7 cellular contexts compared by ENCODE assay signal in the genomic region with DNA sequence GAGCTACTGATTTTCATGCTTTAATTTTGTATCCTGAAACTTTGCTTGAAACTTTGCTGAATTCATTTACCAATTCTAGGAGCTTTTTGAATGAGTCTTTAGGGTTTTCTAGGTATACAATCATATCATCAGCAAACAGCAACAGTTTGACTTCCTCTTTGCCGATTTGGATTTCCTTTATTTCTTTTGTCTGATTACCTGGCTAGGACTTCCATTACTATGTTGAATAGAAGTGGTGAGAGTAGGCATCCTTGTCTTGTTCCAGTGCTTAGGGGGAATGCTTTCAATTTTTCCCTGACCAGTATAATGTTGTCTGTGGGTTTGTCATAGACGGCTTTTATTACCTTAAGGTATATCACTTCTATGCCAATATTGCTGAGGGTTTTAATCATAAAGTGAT. TPM values are rescaled to one million over a fixed set of nuclear protein-coding genes. Genes with fewer than 3 reads are reported as not detected.
DNase-seq lines count a peak whose midpoint lies in the region; ATAC-seq and TF ChIP-seq lines count a peak whose summit lies in the region.
"Not testable (repeated sequence)": the region's sequence is repeated elsewhere in the genome, so short reads cannot be mapped to it uniquely, and the experiment has no call there.

No MANE protein-coding gene starts in this region.

- H3K4me3 ChIP-seq in CD8-positive, alpha-beta T cell (ENCODE audit: low read depth, low read length), result not testable (repeated sequence)

- not testable (repeated sequence) for H3K9me3 ChIP-seq in CD8-positive, alpha-beta T cell (ENCODE audit: low read length)

- H3K36me3 Mint-ChIP-seq in CD8-positive, alpha-beta T cell, result peaks cover 86% of the 10 kb centered on the region
- peaks cover 87% of the 10 kb centered on the region for H3K36me3 Mint-ChIP-seq in T-cell
- peaks cover 84% of the 10 kb centered on the region for H3K36me3 Mint-ChIP-seq in activated CD4-positive, alpha-beta T cell treated with anti-CD3 and anti-CD28 coated beads, Interleukin-2, amount 10 ng/mL, durations not matched to agents 24 days and 14 days (ENCODE audit: low read depth)
- peaks cover 76% of the 10 kb centered on the region for H3K36me3 Mint-ChIP-seq in activated T-cell treated with anti-CD3 and anti-CD28 coated beads, Interleukin-2, amount 50 U/mL, for 4 hours (ENCODE audit: insufficient read depth)
- peaks cover 63% of the 10 kb centered on the region for H3K36me3 Mint-ChIP-seq in activated naive CD8-positive, alpha-beta T cell treated with anti-CD3 and anti-CD28 coated beads, Interleukin-2, amount 10 ng/mL, durations not matched to agents 7 days and 5 days
- peaks cover 41% of the 10 kb centered on the region for H3K36me3 Mint-ChIP-seq in endothelial cell (ENCODE audit: low read depth, unreplicated experiment)
- H3K36me3 Mint-ChIP-seq in natural killer cell, result peaks cover 43% of the 10 kb centered on the region

- peak overlapping the region; percentile 51 for H3K4me3 Mint-ChIP-seq in CD8-positive, alpha-beta T cell
- H3K4me3 Mint-ChIP-seq in T-cell (peak overlapping the region; percentile 36 to 54 (median 49)), endothelial cell (ENCODE audit: unreplicated experiment) (peak overlapping the region; percentile 77), natural killer cell (peak overlapping the region; percentile 64)
- peak overlapping the region; percentile 73 for H3K4me3 Mint-ChIP-seq in activated CD4-positive, alpha-beta T cell treated with anti-CD3 and anti-CD28 coated beads, Interleukin-2, amount 10 ng/mL, durations not matched to agents 24 days and 14 days
- peak overlapping the region; percentile 12 for H3K4me3 Mint-ChIP-seq in activated T-cell treated with anti-CD3 and anti-CD28 coated beads, Interleukin-2, amount 50 U/mL, for 4 hours
- H3K4me3 Mint-ChIP-seq in activated naive CD8-positive, alpha-beta T cell treated with anti-CD3 and anti-CD28 coated beads, Interleukin-2, amount 10 ng/mL, durations not matched to agents 7 days and 5 days, result peak overlapping the region; percentile 58

- H3K27me3 ChIP-seq in CD8-positive, alpha-beta T cell (ENCODE audit: insufficient read depth, low read length), result not testable (repeated sequence)

- not testable (repeated sequence) for ATAC-seq in CD8-positive, alpha-beta T cell; T-cell (replicated peaks in 1 of 4); activated T-cell treated with anti-CD3 and anti-CD28 coated beads, Interleukin-2, amount 50 U/mL, for 4 hours; activated naive CD8-positive, alpha-beta T cell treated with anti-CD3 and anti-CD28 coated beads, Interleukin-2, amount 10 ng/mL, durations not matched to agents 7 days and 5 days (ENCODE audit: low read depth); natural killer cell

- POLR2A ChIA-PET in CD8-positive, alpha-beta T cell (lab: Charles Lee), result interaction anchor here (0.9 kb wide), 1 partner anchor 208 kb away, joined by 3 read pairs; no protein-coding TSS in a partner anchor
- POLR2A ChIA-PET in T-cell (lab: Charles Lee); activated naive CD8-positive, alpha-beta T cell treated with anti-CD3 and anti-CD28 coated beads, Interleukin-2, amount 10 ng/mL, durations not matched to agents 7 days and 5 days (lab: Charles Lee): not testable (repeated sequence)

- not testable (repeated sequence) for H3K27me3 Mint-ChIP-seq in CD8-positive, alpha-beta T cell (ENCODE audit: low read depth); T-cell; activated CD4-positive, alpha-beta T cell treated with anti-CD3 and anti-CD28 coated beads, Interleukin-2, amount 10 ng/mL, durations not matched to agents 24 days and 14 days; activated T-cell treated with anti-CD3 and anti-CD28 coated beads, Interleukin-2, amount 50 U/mL, for 4 hours (ENCODE audit: low read depth); activated naive CD8-positive, alpha-beta T cell treated with anti-CD3 and anti-CD28 coated beads, Interleukin-2, amount 10 ng/mL, durations not matched to agents 7 days and 5 days; endothelial cell (ENCODE audit: unreplicated experiment); natural killer cell (ENCODE audit: low read depth in 2 of 2)

- not testable (repeated sequence) for H3K9me3 Mint-ChIP-seq in CD8-positive, alpha-beta T cell; activated CD4-positive, alpha-beta T cell treated with anti-CD3 and anti-CD28 coated beads, Interleukin-2, amount 10 ng/mL, durations not matched to agents 24 days and 14 days; activated T-cell treated with anti-CD3 and anti-CD28 coated beads, Interleukin-2, amount 50 U/mL, for 4 hours; activated naive CD8-positive, alpha-beta T cell treated with anti-CD3 and anti-CD28 coated beads, Interleukin-2, amount 10 ng/mL, durations not matched to agents 7 days and 5 days; endothelial cell (ENCODE audit: unreplicated experiment); natural killer cell
- peaks cover 0 to 11% (median 3%) of the 10 kb centered on the region in 3 donors for H3K9me3 Mint-ChIP-seq in T-cell

- CTCF ChIA-PET in CD8-positive, alpha-beta T cell (lab: Charles Lee), result interaction anchor here (0.7 to 0.9 kb wide), 2 partner anchors 11 to 155 kb away, joined by 3 read pairs; no protein-coding TSS in a partner anchor
- CTCF ChIA-PET in T-cell (lab: Charles Lee), result interaction anchor here (0.6 to 0.9 kb wide), 2 partner anchors 28 to 79 kb away, joined by 3 read pairs; no protein-coding TSS in a partner anchor

- not testable (repeated sequence) for TF ChIP-seq CTCF in CD8-positive, alpha-beta T cell (IDR thresholded peaks at IDR 0.05); endothelial cell (IDR thresholded peaks at IDR 0.05; ENCODE audit: unreplicated experiment); natural killer cell (IDR thresholded peaks at IDR 0.05)

- intact Hi-C loops in CD8-positive, alpha-beta T cell (cut with DNase I, micrococcal nuclease); activated CD4-positive, alpha-beta T cell treated with anti-CD3 and anti-CD28 coated beads, Interleukin-2, amount 10 ng/mL, durations not matched to agents 24 days and 14 days (cut with micrococcal nuclease); natural killer cell (cut with micrococcal nuclease): not testable (repeated sequence)

- H3K36me3 ChIP-seq in CD8-positive, alpha-beta T cell (ENCODE audit: insufficient read depth, low read length), result peaks cover 28% of the 10 kb centered on the region

- peaks cover 66% of the 10 kb centered on the region for H3K4me1 Mint-ChIP-seq in CD8-positive, alpha-beta T cell (ENCODE audit: low read depth)
- H3K4me1 Mint-ChIP-seq in T-cell, result peaks cover 74 to 85% (median 81%) of the 10 kb centered on the region in 3 donors
- H3K4me1 Mint-ChIP-seq in activated CD4-positive, alpha-beta T cell treated with anti-CD3 and anti-CD28 coated beads, Interleukin-2, amount 10 ng/mL, durations not matched to agents 24 days and 14 days, result peaks cover 71% of the 10 kb centered on the region
- peaks cover 78% of the 10 kb centered on the region for H3K4me1 Mint-ChIP-seq in activated T-cell treated with anti-CD3 and anti-CD28 coated beads, Interleukin-2, amount 50 U/mL, for 4 hours (ENCODE audit: low read depth)
- peaks cover 62% of the 10 kb centered on the region for H3K4me1 Mint-ChIP-seq in activated naive CD8-positive, alpha-beta T cell treated with anti-CD3 and anti-CD28 coated beads, Interleukin-2, amount 10 ng/mL, durations not matched to agents 7 days and 5 days
- peaks cover 70% of the 10 kb centered on the region for H3K4me1 Mint-ChIP-seq in endothelial cell (ENCODE audit: unreplicated experiment)
- H3K4me1 Mint-ChIP-seq in natural killer cell, result peaks cover 82 to 83% of the 10 kb centered on the region in 2 donors

- not testable (repeated sequence) for DNase-seq in CD8-positive, alpha-beta T cell; T-cell; activated CD4-positive, alpha-beta T cell treated with anti-CD3 and anti-CD28 coated beads, Interleukin-2, amount 10 ng/mL, durations not matched to agents 24 days and 14 days; activated T-cell treated with anti-CD3 and anti-CD28 coated beads, Interleukin-2, amount 50 U/mL, for 4 hours; activated naive CD8-positive, alpha-beta T cell treated with anti-CD3 and anti-CD28 coated beads, Interleukin-2, amount 10 ng/mL, durations not matched to agents 7 days and 5 days; endothelial cell (ENCODE audit: low spot score); natural killer cell

- not testable (repeated sequence) for H3K27ac ChIP-seq in CD8-positive, alpha-beta T cell (ENCODE audit: low read depth, low read length)

- H3K4me1 ChIP-seq in CD8-positive, alpha-beta T cell (ENCODE audit: insufficient read depth, low read length), result peaks cover 26% of the 10 kb centered on the region

- peak overlapping the region; percentile 64 for H3K27ac Mint-ChIP-seq in CD8-positive, alpha-beta T cell
- H3K27ac Mint-ChIP-seq in T-cell (peak overlapping the region; percentile 23 to 64), endothelial cell (ENCODE audit: unreplicated experiment) (peak overlapping the region; percentile 76), natural killer cell (peak overlapping the region; percentile 62 to 78)
- peak overlapping the region; percentile 20 for H3K27ac Mint-ChIP-seq in activated CD4-positive, alpha-beta T cell treated with anti-CD3 and anti-CD28 coated beads, Interleukin-2, amount 10 ng/mL, durations not matched to agents 24 days and 14 days
- not testable (repeated sequence) for H3K27ac Mint-ChIP-seq in activated naive CD8-positive, alpha-beta T cell treated with anti-CD3 and anti-CD28 coated beads, Interleukin-2, amount 10 ng/mL, durations not matched to agents 7 days and 5 days

RNA-seq across cellular contexts. Expression of gene IFI16, which starts 17.1 kb away (rescaled TPM):
- 10 to 100 TPM; 26.1 to 32.1 TPM for total RNA-seq in CD8-positive, alpha-beta T cell
- total RNA-seq in T-cell, result 100 to 1,000 TPM in 3 of 5 donors, 10 to 100 TPM in 2; 78.7 to 123 (median 106) TPM
- 217 and 223 TPM in 2 replicates for total RNA-seq in activated CD4-positive, alpha-beta T cell treated with anti-CD3 and anti-CD28 coated beads, Interleukin-2, amount 10 ng/mL, durations not matched to agents 24 days and 14 days
- total RNA-seq in activated T-cell treated with anti-CD3 and anti-CD28 coated beads, Interleukin-2, amount 50 U/mL, for 4 hours, result 100 to 1,000 TPM; 186 to 199 (median 196) TPM
- total RNA-seq in activated naive CD8-positive, alpha-beta T cell treated with anti-CD3 and anti-CD28 coated beads, Interleukin-2, amount 10 ng/mL, durations not matched to agents 7 days and 5 days, result 100 to 1,000 TPM; 295 to 300 TPM
- 258 TPM for total RNA-seq in endothelial cell (ENCODE audit: unreplicated experiment)
- 100 to 1,000 TPM; 141 to 218 (median 151) TPM for total RNA-seq in natural killer cell

RNA-seq across cellular contexts. Expression of gene AIM2, which starts 49.7 kb away (rescaled TPM):
- total RNA-seq in CD8-positive, alpha-beta T cell, result under 1 TPM; 0.22 to 0.43 TPM
- total RNA-seq in T-cell (1 to 10 TPM; 2.1 to 7.1 (median 2.7) TPM), endothelial cell (ENCODE audit: unreplicated experiment) (29.2 TPM), natural killer cell (1 to 10 TPM in 1 of 3 donors, not detected in 2; 1.1 TPM)
- 75.9 and 80.1 TPM in 2 replicates for total RNA-seq in activated CD4-positive, alpha-beta T cell treated with anti-CD3 and anti-CD28 coated beads, Interleukin-2, amount 10 ng/mL, durations not matched to agents 24 days and 14 days
- total RNA-seq in activated T-cell treated with anti-CD3 and anti-CD28 coated beads, Interleukin-2, amount 50 U/mL, for 4 hours, result 10 to 100 TPM; 24.7 to 58.8 (median 36.4) TPM
- total RNA-seq in activated naive CD8-positive, alpha-beta T cell treated with anti-CD3 and anti-CD28 coated beads, Interleukin-2, amount 10 ng/mL, durations not matched to agents 7 days and 5 days, result 1 to 10 TPM; 3.0 to 4.4 TPM

Comparison
In these comparisons a context has a peak if more than half of its experiments do, and no peak if none do; other contexts are left out.
1. H3K4me3 Mint-ChIP-seq: peak in every context shown above with its lines; median percentile 77 in endothelial cell; 73 in activated CD4-positive, alpha-beta T cell treated with anti-CD3 and anti-CD28 coated beads, Interleukin-2, amount 10 ng/mL, durations not matched to agents 24 days and 14 days; 64 in natural killer cell; 58 in activated naive CD8-positive, alpha-beta T cell treated with anti-CD3 and anti-CD28 coated beads, Interleukin-2, amount 10 ng/mL, durations not matched to agents 7 days and 5 days; 51 in CD8-positive, alpha-beta T cell; 49 in T-cell; 12 in activated T-cell treated with anti-CD3 and anti-CD28 coated beads, Interleukin-2, amount 50 U/mL, for 4 hours.